ENCODE assay signal across 17 cellular contexts in genomic region chr13:30868806-30869470, GRCh38. TPM values are rescaled to one million over a fixed set of nuclear protein-coding genes. Genes with fewer than 3 reads are reported as not detected.
DNase-seq lines count a peak whose midpoint lies in the region; ATAC-seq and TF ChIP-seq lines count a peak whose summit lies in the region.
"Had no signal": no experiment of that assay in that cellular context is flagged by ENCODE, and none has a peak within 500 bp of the region (broad histone marks: within the 10 kb centered on the region; RNA-seq: fewer than 3 reads in every experiment).

No MANE protein-coding gene starts in this region.

- H3K4me1 ChIP-seq in osteoblast (ENCODE audit: insufficient read depth, low read length), result peaks cover 81% of the 10 kb centered on the region

- no peaks in the 10 kb centered on the region for H3K36me3 ChIP-seq in osteoblast (ENCODE audit: insufficient read depth, low read length)

- peak overlapping the region; percentile 69 for H3K4me2 ChIP-seq in osteoblast (ENCODE audit: insufficient read depth, low read length)

- DNase-seq in Right ventricle myocardium inferior (ENCODE audit: missing footprints), result no peak
- no peak for DNase-seq in left cardiac atrium
- peak; percentile 28 for DNase-seq in fibroblast of villous mesenchyme (ENCODE audit: low read depth)
- no peak for DNase-seq in osteoblast (ENCODE audit: insufficient read length, low spot score, missing footprints)
- DNase-seq in activated CD4-positive, CD25-positive, alpha-beta regulatory T cell treated with anti-CD3 and anti-CD28 coated beads, Interleukin-2, amount 50 U/mL, for 72 hours, result no peak
- DNase-seq: activated naive CD8-positive, alpha-beta T cell treated with anti-CD3 and anti-CD28 coated beads for 36 hours; Caco-2; cortex of kidney; KG1; NCI-H1694; stimulated activated CD4-positive, alpha-beta T cell treated with anti-CD3 and anti-CD28 coated beads, Interleukin-4, amount 100 ng/mL, for 24 hours had no signal

- H3K4me3 ChIP-seq in fibroblast of villous mesenchyme (ENCODE audit: low read depth, low read length), result no peak overlapping the region
- no peak overlapping the region for H3K4me3 ChIP-seq in osteoblast (ENCODE audit: insufficient read depth, low read length)

- TF ChIP-seq CTCF in fibroblast of villous mesenchyme (IDR thresholded peaks at IDR 0.05; ENCODE audit: insufficient read depth, low read depth, low read length) (no peak), osteoblast (IDR thresholded peaks at IDR 0.05; ENCODE audit: extremely low read depth, low read depth, low read length) (no peak)

- H3K79me2 ChIP-seq in osteoblast (ENCODE audit: insufficient read depth, low read length), result peaks cover 4% of the 10 kb centered on the region

- no peaks in the 10 kb centered on the region for H4K20me1 ChIP-seq in osteoblast (ENCODE audit: insufficient read depth, low read length)

- ATAC-seq in Right ventricle myocardium inferior, result peak; percentile 35
- ATAC-seq in left cardiac atrium, result no peak
- ATAC-seq in HG03520 (IDR thresholded peaks at IDR 0.05; ENCODE audit: unreplicated experiment), result no peak
- ATAC-seq in GM21390 (IDR thresholded peaks at IDR 0.05; ENCODE audit: unreplicated experiment), result no peak
- ATAC-seq in HG03196 (IDR thresholded peaks at IDR 0.05; ENCODE audit: unreplicated experiment), result no peak
- ATAC-seq: activated CD4-positive, CD25-positive, alpha-beta regulatory T cell treated with anti-CD3 and anti-CD28 coated beads, Interleukin-2, amount 50 U/mL, for 24 hours; stimulated activated effector memory CD8-positive, alpha-beta T cell treated with anti-CD3 and anti-CD28 coated beads, Interleukin-12 subunit alpha, Interleukin-12 subunit beta, amount 100 ng/mL, for 72 hours had no signal

- H3K9me3 ChIP-seq in osteoblast (ENCODE audit: low read depth, low read length), result no peaks in the 10 kb centered on the region
- H3K9me3 ChIP-seq: Caco-2 had no signal

- H2AFZ ChIP-seq in osteoblast (ENCODE audit: low read length), result peak overlapping the region; percentile 11

- H3K27me3 ChIP-seq in osteoblast (ENCODE audit: insufficient read depth, low read length), result no peaks in the 10 kb centered on the region

- intact Hi-C loops in Right ventricle myocardium inferior (cut with DNase I) (loop anchor here (5.0 kb wide), 1 partner anchor 173 kb away; no protein-coding TSS in a partner anchor), left cardiac atrium (cut with DNase I) (loop anchor here in 1 of 2 donors (5.0 to 10.0 kb wide), 4 partner anchors 67 to 737 kb away; no protein-coding TSS in a partner anchor)

- H3K27ac ChIP-seq in osteoblast (ENCODE audit: low read depth, low read length), result peak overlapping the region; percentile 99

RNA-seq across cellular contexts. Expression of gene MEDAG, which starts 37.1 kb away (rescaled TPM):
- total RNA-seq in Right ventricle myocardium inferior (4.7 TPM), left cardiac atrium (10 to 100 TPM in 1 of 2 donors, 1 to 10 TPM in 1; 9.6 to 36.7 TPM), fibroblast of villous mesenchyme (12.1 and 20.0 TPM in 2 replicates), osteoblast (46.7 and 96.1 TPM in 2 replicates)
- total RNA-seq: activated naive CD8-positive, alpha-beta T cell treated with anti-CD3 and anti-CD28 coated beads for 36 hours; Caco-2; NCI-H460 had no signal
